ENCODE assay signal across 1 cellular context in the genomic region with DNA sequence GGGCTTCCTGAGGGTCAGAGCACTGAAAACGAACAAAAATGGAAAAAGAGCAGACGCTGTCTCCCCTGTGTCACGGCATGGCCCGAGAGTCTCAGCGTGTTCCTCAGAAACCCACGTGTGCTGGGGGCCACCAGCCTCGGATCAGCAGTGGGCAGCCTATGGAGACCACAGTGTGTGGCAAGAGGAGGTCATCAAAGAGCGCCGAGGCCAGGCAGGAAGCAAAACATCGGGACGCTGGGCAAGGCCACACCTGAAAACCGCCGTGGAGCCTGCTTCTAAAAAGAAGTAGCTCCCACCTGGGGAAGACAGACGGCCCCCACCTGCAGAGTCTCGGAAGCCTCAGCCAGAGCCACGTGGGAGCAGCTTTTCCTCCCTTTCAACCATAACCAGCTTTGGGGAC.
TF ChIP-seq lines count a peak whose summit lies in the region.

No MANE protein-coding gene starts in this region.

TF ChIP-seq in IMR-90, 13 proteins besides CTCF, POLR2A, EP300 and RAD21 (continued from another document):
- no peak for TF ChIP-seq BHLHE40 (IDR thresholded peaks at IDR 0.05; ENCODE audit: low read depth, low read length)
- no peak for TF ChIP-seq RFX5 (IDR thresholded peaks at IDR 0.05; ENCODE audit: low read depth, low read length)
- no peak for TF ChIP-seq RCOR1 (IDR thresholded peaks at IDR 0.05; ENCODE audit: insufficient replicate concordance, low read length)
- no peak for TF ChIP-seq SMC3 (IDR thresholded peaks at IDR 0.05; ENCODE audit: low read depth, low read length)
- TF ChIP-seq NFE2L2 (IDR thresholded peaks at IDR 0.05; ENCODE audit: low read depth, low read length): no peak
- no peak for TF ChIP-seq FOS (IDR thresholded peaks at IDR 0.05; ENCODE audit: low read depth, low read length)
- TF ChIP-seq MXI1 (IDR thresholded peaks at IDR 0.05; ENCODE audit: borderline replicate concordance, low read depth, low read length): no peak
- TF ChIP-seq MAZ (IDR thresholded peaks at IDR 0.05; ENCODE audit: borderline replicate concordance, low read depth, low read length): no peak
- no peak for TF ChIP-seq CEBPB (IDR thresholded peaks at IDR 0.05; ENCODE audit: low read depth, low read length)
